Comparison of ENCODE assay signal across 20 cellular contexts in genomic region chr3:10315101-10315500, GRCh38. TPM values are rescaled to one million over a fixed set of nuclear protein-coding genes. Genes with fewer than 3 reads are reported as not detected.
DNase-seq lines count a peak whose midpoint lies in the region; ATAC-seq and TF ChIP-seq lines count a peak whose summit lies in the region.
"Had no signal": no experiment of that assay in that cellular context is flagged by ENCODE, and none has a peak within 500 bp of the region (broad histone marks: within the 10 kb centered on the region; RNA-seq: fewer than 3 reads in every experiment).

No MANE protein-coding gene starts in this region.

- no peak overlapping the region for H3K27ac Mint-ChIP-seq in natural killer cell treated with Interleukin-12 subunit alpha and Interleukin-12 subunit beta and Interleukin-15 and Interleukin-18, amount 100 ng/mL, for 72 hours
- H3K27ac Mint-ChIP-seq in natural killer cell (no peak overlapping the region), chondrocyte (ENCODE audit: unreplicated experiment) (no peak overlapping the region)
- H3K27ac Mint-ChIP-seq in effector memory CD8-positive, alpha-beta T cell, result peak overlapping the region in 1 of 2 donors; percentile 59
- H3K27ac Mint-ChIP-seq: CD14-positive monocyte had no signal

- H3K4me1 Mint-ChIP-seq in natural killer cell treated with Interleukin-12 subunit alpha and Interleukin-12 subunit beta and Interleukin-15 and Interleukin-18, amount 100 ng/mL, for 72 hours (ENCODE audit: low read depth in 2 of 2), result peaks cover 21 to 35% of the 10 kb centered on the region in 2 donors
- peaks cover 19 to 27% of the 10 kb centered on the region in 2 donors for H3K4me1 Mint-ChIP-seq in natural killer cell
- peaks cover 30% of the 10 kb centered on the region for H3K4me1 Mint-ChIP-seq in chondrocyte (ENCODE audit: low read depth)
- H3K4me1 Mint-ChIP-seq in effector memory CD8-positive, alpha-beta T cell (ENCODE audit: low read depth in 2 of 2), result peaks cover 16 to 18% of the 10 kb centered on the region in 2 donors

- H3K27me3 Mint-ChIP-seq in natural killer cell treated with Interleukin-12 subunit alpha and Interleukin-12 subunit beta and Interleukin-15 and Interleukin-18, amount 100 ng/mL, for 72 hours, result no peaks in the 10 kb centered on the region
- no peaks in the 10 kb centered on the region for H3K27me3 Mint-ChIP-seq in natural killer cell (ENCODE audit: low read depth in 2 of 2)
- no peaks in the 10 kb centered on the region for H3K27me3 Mint-ChIP-seq in chondrocyte (ENCODE audit: low read depth)
- H3K27me3 Mint-ChIP-seq in effector memory CD8-positive, alpha-beta T cell, result no peaks in the 10 kb centered on the region
- H3K27me3 Mint-ChIP-seq: CD4-positive, alpha-beta memory T cell had no signal

- H3K9me3 Mint-ChIP-seq in natural killer cell treated with Interleukin-12 subunit alpha and Interleukin-12 subunit beta and Interleukin-15 and Interleukin-18, amount 100 ng/mL, for 72 hours, result no peaks in the 10 kb centered on the region
- no peaks in the 10 kb centered on the region for H3K9me3 Mint-ChIP-seq in natural killer cell
- H3K9me3 Mint-ChIP-seq in chondrocyte (ENCODE audit: low read depth), result no peaks in the 10 kb centered on the region
- H3K9me3 Mint-ChIP-seq in effector memory CD8-positive, alpha-beta T cell, result no peaks in the 10 kb centered on the region
- H3K9me3 Mint-ChIP-seq: CD14-positive monocyte; CD4-positive, alpha-beta memory T cell had no signal

- no peak overlapping the region for H3K4me3 Mint-ChIP-seq in natural killer cell treated with Interleukin-12 subunit alpha and Interleukin-12 subunit beta and Interleukin-15 and Interleukin-18, amount 100 ng/mL, for 72 hours
- H3K4me3 Mint-ChIP-seq in natural killer cell (no peak overlapping the region), chondrocyte (ENCODE audit: unreplicated experiment) (no peak overlapping the region)
- H3K4me3 Mint-ChIP-seq in effector memory CD8-positive, alpha-beta T cell, result no peak overlapping the region
- H3K4me3 Mint-ChIP-seq: CD14-positive monocyte; CD4-positive, alpha-beta memory T cell had no signal

- DNase-seq in natural killer cell treated with Interleukin-12 subunit alpha and Interleukin-12 subunit beta and Interleukin-15 and Interleukin-18, amount 100 ng/mL, for 72 hours (ENCODE audit: low spot score), result peak; percentile 28
- no peak for DNase-seq in natural killer cell
- DNase-seq in chondrocyte (ENCODE audit: low spot score), result peak; percentile 61
- peak; percentile 6 for DNase-seq in omental fat pad (ENCODE audit: low spot score)
- DNase-seq in germinal center (ENCODE audit: low spot score), result no peak
- DNase-seq in effector memory CD8-positive, alpha-beta T cell, result no peak
- DNase-seq: 8988T; ACHN; AML-193; BE2C; Calu3; CD4-positive, alpha-beta memory T cell; COR-L47; DMS53; DND-41; GM23248; H7; HCEC 1CT had no signal

- H3K36me3 Mint-ChIP-seq in natural killer cell treated with Interleukin-12 subunit alpha and Interleukin-12 subunit beta and Interleukin-15 and Interleukin-18, amount 100 ng/mL, for 72 hours, result peaks cover 11% of the 10 kb centered on the region
- H3K36me3 Mint-ChIP-seq in natural killer cell, result peaks cover 4% of the 10 kb centered on the region
- H3K36me3 Mint-ChIP-seq in chondrocyte (ENCODE audit: low read depth), result peaks cover 37% of the 10 kb centered on the region
- H3K36me3 Mint-ChIP-seq in effector memory CD8-positive, alpha-beta T cell (ENCODE audit: insufficient read depth), result peaks cover 39% of the 10 kb centered on the region

- no peak for ATAC-seq in natural killer cell treated with Interleukin-12 subunit alpha and Interleukin-12 subunit beta and Interleukin-15 and Interleukin-18, amount 100 ng/mL, for 72 hours
- ATAC-seq in natural killer cell, result no peak
- ATAC-seq in omental fat pad (ENCODE audit: low FRiP score), result no peak
- ATAC-seq in effector memory CD8-positive, alpha-beta T cell (replicated peaks), result no peak
- ATAC-seq: A549 had no signal

- no peak for TF ChIP-seq CTCF in natural killer cell (IDR thresholded peaks at IDR 0.05)
- TF ChIP-seq CTCF in chondrocyte (IDR thresholded peaks at IDR 0.05), result no peak
- TF ChIP-seq CTCF in omental fat pad (IDR thresholded peaks at IDR 0.05), result no peak

- intact Hi-C loops in natural killer cell (cut with micrococcal nuclease), result no loop called here

RNA-seq across cellular contexts. Expression of gene SEC13, which starts 5.8 kb away (rescaled TPM):
- 100 to 1,000 TPM; 125 to 148 TPM for total RNA-seq in natural killer cell treated with Interleukin-12 subunit alpha and Interleukin-12 subunit beta and Interleukin-15 and Interleukin-18, amount 100 ng/mL, for 72 hours
- total RNA-seq in natural killer cell (100 to 1,000 TPM in 1 of 3 donors, 10 to 100 TPM in 2; 88.6 to 105 (median 99.3) TPM), chondrocyte (197 to 243 TPM (median 198 TPM) in 3 replicates), omental fat pad (100 to 1,000 TPM in 2 of 4 donors, 10 to 100 TPM in 2; 86.7 to 110 (median 101) TPM)

RNA-seq across cellular contexts. Expression of gene GHRL, which starts 22.4 kb away (rescaled TPM):
- under 1 TPM; 0.69 to 0.78 TPM for total RNA-seq in natural killer cell treated with Interleukin-12 subunit alpha and Interleukin-12 subunit beta and Interleukin-15 and Interleukin-18, amount 100 ng/mL, for 72 hours
- total RNA-seq in natural killer cell, result 1 to 10 TPM; 1.4 to 2.6 (median 1.5) TPM
- not detected in 3 replicates for total RNA-seq in chondrocyte
- 1 to 10 TPM in 1 of 4 donors, not detected in 3; 7.3 TPM for total RNA-seq in omental fat pad
- total RNA-seq: GM23248, H7 had no signal

Comparison
In these comparisons a context has a peak if more than half of its experiments do, and no peak if none do; other contexts are left out.
1. DNase-seq: peak in natural killer cell treated with Interleukin-12 subunit alpha and Interleukin-12 subunit beta and Interleukin-15 and Interleukin-18, amount 100 ng/mL, for 72 hours (single experiment), chondrocyte (single experiment) and omental fat pad (single experiment); none in natural killer cell (single experiment), germinal center (single experiment) and effector memory CD8-positive, alpha-beta T cell (0 of 3).